Comparison of ENCODE assay signal across 8 cellular contexts in the genomic region with DNA sequence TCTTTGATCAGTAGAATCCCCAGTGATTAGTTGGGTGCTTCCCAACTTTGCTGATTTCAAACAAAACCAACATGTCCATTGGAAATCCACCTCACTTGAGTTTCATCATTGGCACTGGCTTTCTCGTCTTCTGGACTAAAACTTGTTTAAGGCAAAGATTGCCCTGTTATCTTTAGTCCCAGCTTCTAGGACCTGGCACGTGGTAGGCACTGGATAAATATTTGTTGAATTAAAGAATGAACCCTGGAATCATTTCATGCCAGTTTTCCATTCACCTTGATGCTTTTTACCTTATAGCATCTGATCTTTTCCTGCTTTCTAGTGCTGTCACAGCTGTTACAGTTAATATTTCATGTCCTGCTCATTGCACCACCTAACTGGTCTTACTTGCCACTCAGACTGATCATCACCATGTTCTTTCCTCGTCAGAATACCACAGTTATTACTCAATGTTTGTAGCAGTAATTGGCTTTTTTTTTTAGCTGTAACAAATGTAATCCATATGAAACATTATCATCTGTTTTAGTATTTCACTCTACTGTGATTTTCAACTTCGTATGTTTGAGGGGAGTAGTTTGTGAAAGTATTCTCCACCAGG. TPM values are rescaled to one million over a fixed set of nuclear protein-coding genes. Genes with fewer than 3 reads are reported as not detected.
DNase-seq lines count a peak whose midpoint lies in the region; ATAC-seq and TF ChIP-seq lines count a peak whose summit lies in the region.

No MANE protein-coding gene starts in this region.

- peaks cover 28% of the 10 kb centered on the region for H3K36me3 ChIP-seq in BE2C
- H3K36me3 ChIP-seq in thoracic aorta = no peaks in the 10 kb centered on the region

- no peak for ATAC-seq in thoracic aorta (ENCODE audit: insufficient number of reproducible peaks, low FRiP score, low read depth)
- no peak for ATAC-seq in GM18517 (IDR thresholded peaks at IDR 0.05; ENCODE audit: unreplicated experiment)
- no peak for ATAC-seq in GM18520 (IDR thresholded peaks at IDR 0.05; ENCODE audit: unreplicated experiment)

- peak overlapping the region; percentile 96 for H3K27ac Mint-ChIP-seq in activated T-helper 1 cell treated with anti-CD3 and anti-CD28 coated beads, Interleukin-12 subunit alpha, Interleukin-12 subunit beta, Interleukin-2, Interleukin-4 antibody, amounts not matched to agents 30 ng/mL and 10 ng/mL and 1 ng/mL, durations not matched to agents 14 hours and 24 hours and 36 hours

- DNase-seq in BE2C = no peak
- DNase-seq in HS-5 (ENCODE audit: low read depth) = peak; percentile 51
- no peak for DNase-seq in activated T-helper 1 cell treated with anti-CD3 and anti-CD28 coated beads, Interleukin-12 subunit alpha, Interleukin-12 subunit beta, Interleukin-2, Interleukin-4 antibody, amounts not matched to agents 30 ng/mL and 10 ng/mL and 1 ng/mL, durations not matched to agents 14 hours and 24 hours and 36 hours (ENCODE audit: low spot score)
- no peak for DNase-seq in thoracic aorta (ENCODE audit: low spot score)
- no peak for DNase-seq in ecto neural progenitor cell (ENCODE audit: low spot score)

- no peak overlapping the region for H3K27ac ChIP-seq in thoracic aorta

- peak overlapping the region; percentile 93 for H3K4me3 ChIP-seq in BE2C (ENCODE audit: low read depth, low read length)
- H3K4me3 ChIP-seq in iPS-18c (ENCODE audit: insufficient read depth, low read depth, low read length) = peak overlapping the region; percentile 95
- peak overlapping the region; percentile 98 for H3K4me3 ChIP-seq in thoracic aorta

- H3K9me3 ChIP-seq in BE2C (no peaks in the 10 kb centered on the region), iPS-18c (ENCODE audit: control insufficient read depth, insufficient read depth, low read length) (no peaks in the 10 kb centered on the region), thoracic aorta (no peaks in the 10 kb centered on the region)

- H3K36me3 Mint-ChIP-seq in activated T-helper 1 cell treated with anti-CD3 and anti-CD28 coated beads, Interleukin-12 subunit alpha, Interleukin-12 subunit beta, Interleukin-2, Interleukin-4 antibody, amounts not matched to agents 30 ng/mL and 10 ng/mL and 1 ng/mL, durations not matched to agents 14 hours and 24 hours and 36 hours (ENCODE audit: low read depth) = peaks cover 22% of the 10 kb centered on the region

- peaks cover 64% of the 10 kb centered on the region for H3K4me1 Mint-ChIP-seq in activated T-helper 1 cell treated with anti-CD3 and anti-CD28 coated beads, Interleukin-12 subunit alpha, Interleukin-12 subunit beta, Interleukin-2, Interleukin-4 antibody, amounts not matched to agents 30 ng/mL and 10 ng/mL and 1 ng/mL, durations not matched to agents 14 hours and 24 hours and 36 hours (ENCODE audit: low read depth)

- intact Hi-C loops in activated T-helper 1 cell treated with anti-CD3 and anti-CD28 coated beads, Interleukin-12 subunit alpha, Interleukin-12 subunit beta, Interleukin-2, Interleukin-4 antibody, amounts not matched to agents 30 ng/mL and 10 ng/mL and 1 ng/mL, durations not matched to agents 14 hours and 24 hours and 36 hours (cut with micrococcal nuclease) = loop anchor here (5.0 kb wide), 2 partner anchors 206 to 1491 kb away; partner anchors contain the start of gene POC1B

- H3K27me3 Mint-ChIP-seq in activated T-helper 1 cell treated with anti-CD3 and anti-CD28 coated beads, Interleukin-12 subunit alpha, Interleukin-12 subunit beta, Interleukin-2, Interleukin-4 antibody, amounts not matched to agents 30 ng/mL and 10 ng/mL and 1 ng/mL, durations not matched to agents 14 hours and 24 hours and 36 hours (ENCODE audit: insufficient read depth) = no peaks in the 10 kb centered on the region

- peak overlapping the region; percentile 98 for H3K4me3 Mint-ChIP-seq in activated T-helper 1 cell treated with anti-CD3 and anti-CD28 coated beads, Interleukin-12 subunit alpha, Interleukin-12 subunit beta, Interleukin-2, Interleukin-4 antibody, amounts not matched to agents 30 ng/mL and 10 ng/mL and 1 ng/mL, durations not matched to agents 14 hours and 24 hours and 36 hours

- H3K27me3 ChIP-seq in BE2C = no peaks in the 10 kb centered on the region
- H3K27me3 ChIP-seq in thoracic aorta (replicated peaks; ENCODE audit: insufficient read depth) = no peaks in the 10 kb centered on the region

- TF ChIP-seq CTCF in BE2C (IDR thresholded peaks at IDR 0.05; ENCODE audit: low read depth, low read length) = no peak
- TF ChIP-seq CTCF in thoracic aorta (IDR thresholded peaks at IDR 0.05) = no peak

- H3K4me1 ChIP-seq in BE2C (no peaks in the 10 kb centered on the region; the same call in 1 of the 2 replicates), thoracic aorta (ENCODE audit: control insufficient read depth in 1 of 2, low read depth in 2 of 2) (peaks cover 18 to 55% of the 10 kb centered on the region in 2 donors)

- no peaks in the 10 kb centered on the region for H3K9me3 Mint-ChIP-seq in activated T-helper 1 cell treated with anti-CD3 and anti-CD28 coated beads, Interleukin-12 subunit alpha, Interleukin-12 subunit beta, Interleukin-2, Interleukin-4 antibody, amounts not matched to agents 30 ng/mL and 10 ng/mL and 1 ng/mL, durations not matched to agents 14 hours and 24 hours and 36 hours

RNA-seq across cellular contexts. Expression of gene C12orf50, which starts 7.3 kb away (rescaled TPM):
- 5.5 TPM for polyA plus RNA-seq in BE2C (2012; ENCODE audit: insufficient read depth, insufficient read length, low read depth)
- total RNA-seq in activated T-helper 1 cell treated with anti-CD3 and anti-CD28 coated beads, Interleukin-12 subunit alpha, Interleukin-12 subunit beta, Interleukin-2, Interleukin-4 antibody, amounts not matched to agents 30 ng/mL and 10 ng/mL and 1 ng/mL, durations not matched to agents 14 hours and 24 hours and 36 hours = 0.07 TPM in 1 of 2 replicates, not detected in the other
- total RNA-seq in thoracic aorta = not detected
